In the genomic region with DNA sequence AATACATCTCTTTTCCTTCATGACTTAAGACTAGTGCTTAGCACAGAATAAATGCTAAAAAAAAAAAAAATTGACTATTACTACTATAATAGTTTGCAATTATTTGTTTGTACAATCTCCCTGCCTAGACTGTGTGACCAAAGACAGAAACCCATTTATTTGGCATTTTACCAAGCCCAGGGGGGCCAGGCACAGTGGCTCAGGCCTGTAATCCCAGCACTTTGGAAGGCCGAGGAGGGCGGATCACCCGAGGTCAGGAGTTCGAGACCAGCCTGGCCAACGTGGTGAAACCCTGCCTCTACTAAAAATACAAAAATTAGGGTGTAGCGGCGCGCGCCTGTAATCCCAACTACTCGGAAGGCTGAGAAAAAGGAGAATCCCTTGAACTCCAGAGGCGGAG, we compare ENCODE assay signal across 8 cellular contexts. TPM values are rescaled to one million over a fixed set of nuclear protein-coding genes. Genes with fewer than 3 reads are reported as not detected.
DNase-seq lines count a peak whose midpoint lies in the region; ATAC-seq and TF ChIP-seq lines count a peak whose summit lies in the region.
"Had no signal": no experiment of that assay in that cellular context is flagged by ENCODE, and none has a peak within 500 bp of the region (broad histone marks: within the 10 kb centered on the region; RNA-seq: fewer than 3 reads in every experiment).

No MANE protein-coding gene starts in this region.

- H4K20me1 ChIP-seq in GM23338 (replicated peaks; ENCODE audit: insufficient read depth), result peaks cover 11% of the 10 kb centered on the region; the same call in 1 of the 2 replicates
- H4K20me1 ChIP-seq in SU-DHL-6 (ENCODE audit: low read depth, low read length), result no peaks in the 10 kb centered on the region

- peaks cover 7% of the 10 kb centered on the region; the same call in 1 of the 2 replicates for H3K36me3 ChIP-seq in GM23338 (ENCODE audit: insufficient read depth)
- H3K36me3 ChIP-seq in SU-DHL-6 (ENCODE audit: low read length), result no peaks in the 10 kb centered on the region
- no peaks in the 10 kb centered on the region for H3K36me3 ChIP-seq in skeletal muscle tissue (ENCODE audit: control insufficient read depth in 3 of 3, insufficient read depth in 3 of 3, low read length in 3 of 3)

- H3K4me3 ChIP-seq in GM23338 (peak overlapping the region; percentile 96), SU-DHL-6 (ENCODE audit: insufficient read depth, low read length, poor library complexity, severe bottlenecking) (peak overlapping the region; percentile 82), fibroblast of villous mesenchyme (ENCODE audit: low read depth, low read length) (peak overlapping the region; percentile 99), skeletal muscle tissue (ENCODE audit: low read length in 3 of 3) (peak overlapping the region; percentile 41 to 96 (median 91))

- peaks cover 93% of the 10 kb centered on the region for H3K79me2 ChIP-seq in GM23338 (replicated peaks; ENCODE audit: insufficient read depth)
- peaks cover 93% of the 10 kb centered on the region for H3K79me2 ChIP-seq in SU-DHL-6 (ENCODE audit: insufficient read depth, low read length)

- H3K9me3 ChIP-seq in SU-DHL-6 (ENCODE audit: insufficient read depth, low read length) (no peaks in the 10 kb centered on the region), skeletal muscle tissue (ENCODE audit: control insufficient read depth in 3 of 3, low read length in 3 of 3) (no peaks in the 10 kb centered on the region)

- peaks cover 5% of the 10 kb centered on the region; the same call in 1 of the 2 replicates for H3F3A ChIP-seq in GM23338 (replicated peaks; ENCODE audit: low read depth)
- no peaks in the 10 kb centered on the region; the same call in 1 of the 2 replicates for H3F3A ChIP-seq in SU-DHL-6 (ENCODE audit: insufficient read depth)

- peak overlapping the region; percentile 95 for H3K4me3 Mint-ChIP-seq in GM23338

- peaks cover 8% of the 10 kb centered on the region for H3K27me3 Mint-ChIP-seq in GM23338 (ENCODE audit: insufficient read depth, low read depth, poor library complexity)

- H3K9me3 Mint-ChIP-seq in GM23338, result peaks cover 2% of the 10 kb centered on the region; the same call in 2 of the 3 replicates

- peak overlapping the region; percentile 79 for H3K27ac Mint-ChIP-seq in GM23338

- DNase-seq in GM23338 (ENCODE audit: low spot score) (no peak), fibroblast of villous mesenchyme (ENCODE audit: low read depth) (no peak), GM10266 (ENCODE audit: extremely low spot score) (no peak), pons (ENCODE audit: low spot score) (no peak)
- DNase-seq: NCI-H446 treated with DMSO at 0.1 percent for 48 hours had no signal

- peak overlapping the region; percentile 73 for H3K9ac ChIP-seq in SU-DHL-6 (ENCODE audit: low read length)
- H3K9ac ChIP-seq in skeletal muscle tissue (ENCODE audit: low read depth in 1 of 3, low read length in 3 of 3), result peak overlapping the region in 1 of 3 donors; percentile 87

- H3K27me3 ChIP-seq in GM23338 (ENCODE audit: insufficient read depth) (no peaks in the 10 kb centered on the region), SU-DHL-6 (ENCODE audit: low read length) (no peaks in the 10 kb centered on the region), skeletal muscle tissue (ENCODE audit: control insufficient read depth in 3 of 3, insufficient read depth in 3 of 3, low read length in 3 of 3) (no peaks in the 10 kb centered on the region)

- H3K4me2 ChIP-seq in GM23338, result peak overlapping the region; percentile 99
- peak overlapping the region; percentile 88 for H3K4me2 ChIP-seq in SU-DHL-6 (ENCODE audit: low read depth, low read length, poor library complexity, severe bottlenecking)

- no peak overlapping the region for H3K27ac ChIP-seq in GM23338 (ENCODE audit: low read depth)
- no peak overlapping the region; the same call in 1 of the 2 replicates for H3K27ac ChIP-seq in SU-DHL-6 (ENCODE audit: low read depth, low read length)
- no peak overlapping the region for H3K27ac ChIP-seq in skeletal muscle tissue (ENCODE audit: low read depth, low read length)

- ATAC-seq in GM23338, result no peak
- no peak for ATAC-seq in activated CD4-positive, CD25-positive, alpha-beta regulatory T cell treated with anti-CD3 and anti-CD28 coated beads, Interleukin-2, amount 50 U/mL, for 24 hours

- H2AFZ ChIP-seq in GM23338 (no peak overlapping the region), SU-DHL-6 (ENCODE audit: low read depth, low read length, severe bottlenecking) (no peak overlapping the region)

- peaks cover 28% of the 10 kb centered on the region for H3K4me1 ChIP-seq in GM23338 (ENCODE audit: insufficient read depth)
- peaks cover 20 to 41% (median 23%) of the 10 kb centered on the region in 3 donors for H3K4me1 ChIP-seq in skeletal muscle tissue (ENCODE audit: control insufficient read depth in 3 of 3, insufficient read depth in 3 of 3, low read length in 3 of 3)

- TF ChIP-seq CTCF in GM23338 (conservative IDR thresholded peaks at IDR 0.05; ENCODE audit: low read depth in 2 of 2) (no peak), SU-DHL-6 (IDR thresholded peaks at IDR 0.05; ENCODE audit: insufficient read depth, low read length, poor library complexity, severe bottlenecking) (no peak), fibroblast of villous mesenchyme (IDR thresholded peaks at IDR 0.05; ENCODE audit: insufficient read depth, low read depth, low read length) (no peak), GM10266 (IDR thresholded peaks at IDR 0.05; ENCODE audit: control insufficient read depth, insufficient read depth, low read depth, missing control alignments) (no peak)

- peaks cover 11% of the 10 kb centered on the region for H3K36me3 Mint-ChIP-seq in GM23338 (ENCODE audit: low read depth)

- no peaks in the 10 kb centered on the region for H3K9me2 ChIP-seq in GM23338 (ENCODE audit: insufficient read depth)
- H3K9me2 ChIP-seq in SU-DHL-6 (replicated peaks; ENCODE audit: insufficient read depth, low read length), result no peaks in the 10 kb centered on the region

- H3K4me1 Mint-ChIP-seq in GM23338, result peaks cover 35% of the 10 kb centered on the region

TF ChIP-seq in GM23338, 12 proteins besides CTCF, POLR2A, EP300 and RAD21:
- TF ChIP-seq POLR2AphosphoS5 (IDR thresholded peaks at IDR 0.05; ENCODE audit: low read depth), result no peak
- TF ChIP-seq CREB1 (CRISPR knock-in tag; IDR thresholded peaks at IDR 0.05; ENCODE audit: low read depth), result no peak
- TF ChIP-seq NANOG (IDR thresholded peaks at IDR 0.05; ENCODE audit: borderline replicate concordance), result no peak
- TF ChIP-seq EZH2phosphoT487 (IDR thresholded peaks at IDR 0.05; ENCODE audit: unreplicated experiment), result no peak
- TF ChIP-seq ZNF114 (CRISPR knock-in tag; IDR thresholded peaks at IDR 0.05), result no peak
- no peak for TF ChIP-seq ZNF331 (CRISPR knock-in tag; IDR thresholded peaks at IDR 0.05; ENCODE audit: low read depth)
- TF ChIP-seq, protein P1, sequence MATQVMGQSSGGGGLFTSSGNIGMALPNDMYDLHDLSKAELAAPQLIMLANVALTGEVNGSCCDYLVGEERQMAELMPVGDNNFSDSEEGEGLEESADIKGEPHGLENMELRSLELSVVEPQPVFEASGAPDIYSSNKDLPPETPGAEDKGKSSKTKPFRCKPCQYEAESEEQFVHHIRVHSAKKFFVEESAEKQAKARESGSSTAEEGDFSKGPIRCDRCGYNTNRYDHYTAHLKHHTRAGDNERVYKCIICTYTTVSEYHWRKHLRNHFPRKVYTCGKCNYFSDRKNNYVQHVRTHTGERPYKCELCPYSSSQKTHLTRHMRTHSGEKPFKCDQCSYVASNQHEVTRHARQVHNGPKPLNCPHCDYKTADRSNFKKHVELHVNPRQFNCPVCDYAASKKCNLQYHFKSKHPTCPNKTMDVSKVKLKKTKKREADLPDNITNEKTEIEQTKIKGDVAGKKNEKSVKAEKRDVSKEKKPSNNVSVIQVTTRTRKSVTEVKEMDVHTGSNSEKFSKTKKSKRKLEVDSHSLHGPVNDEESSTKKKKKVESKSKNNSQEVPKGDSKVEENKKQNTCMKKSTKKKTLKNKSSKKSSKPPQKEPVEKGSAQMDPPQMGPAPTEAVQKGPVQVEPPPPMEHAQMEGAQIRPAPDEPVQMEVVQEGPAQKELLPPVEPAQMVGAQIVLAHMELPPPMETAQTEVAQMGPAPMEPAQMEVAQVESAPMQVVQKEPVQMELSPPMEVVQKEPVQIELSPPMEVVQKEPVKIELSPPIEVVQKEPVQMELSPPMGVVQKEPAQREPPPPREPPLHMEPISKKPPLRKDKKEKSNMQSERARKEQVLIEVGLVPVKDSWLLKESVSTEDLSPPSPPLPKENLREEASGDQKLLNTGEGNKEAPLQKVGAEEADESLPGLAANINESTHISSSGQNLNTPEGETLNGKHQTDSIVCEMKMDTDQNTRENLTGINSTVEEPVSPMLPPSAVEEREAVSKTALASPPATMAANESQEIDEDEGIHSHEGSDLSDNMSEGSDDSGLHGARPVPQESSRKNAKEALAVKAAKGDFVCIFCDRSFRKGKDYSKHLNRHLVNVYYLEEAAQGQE (IDR thresholded peaks at IDR 0.05; ENCODE audit: unreplicated experiment), result no peak
- no peak for TF ChIP-seq EZH2 (IDR thresholded peaks at IDR 0.05; ENCODE audit: low read depth, unreplicated experiment)
- TF ChIP-seq, protein P2, sequence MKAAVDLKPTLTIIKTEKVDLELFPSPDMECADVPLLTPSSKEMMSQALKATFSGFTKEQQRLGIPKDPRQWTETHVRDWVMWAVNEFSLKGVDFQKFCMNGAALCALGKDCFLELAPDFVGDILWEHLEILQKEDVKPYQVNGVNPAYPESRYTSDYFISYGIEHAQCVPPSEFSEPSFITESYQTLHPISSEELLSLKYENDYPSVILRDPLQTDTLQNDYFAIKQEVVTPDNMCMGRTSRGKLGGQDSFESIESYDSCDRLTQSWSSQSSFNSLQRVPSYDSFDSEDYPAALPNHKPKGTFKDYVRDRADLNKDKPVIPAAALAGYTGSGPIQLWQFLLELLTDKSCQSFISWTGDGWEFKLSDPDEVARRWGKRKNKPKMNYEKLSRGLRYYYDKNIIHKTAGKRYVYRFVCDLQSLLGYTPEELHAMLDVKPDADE (IDR thresholded peaks at IDR 0.05), result no peak
- TF ChIP-seq JUNB (IDR thresholded peaks at IDR 0.05; ENCODE audit: unreplicated experiment), result no peak
- TF ChIP-seq STAT1 (IDR thresholded peaks at IDR 0.05; ENCODE audit: unreplicated experiment), result no peak
TF ChIP-seq in GM23338: peak in this region for 0.

RNA-seq across cellular contexts. Expression of a gene that starts 1.4 kb away (rescaled TPM):
- total RNA-seq in GM23338 (2014; rRNA removed; shearing (Covaris generic)), result 28.9 and 30.5 TPM in 2 replicates
- 20.1 and 22.4 TPM in 2 replicates for polyA plus RNA-seq in GM23338 (2016; fragmentation: Nextera tagmentation; extraction: Ambion mirVana)
- total RNA-seq in fibroblast of villous mesenchyme, result 22.9 and 34.1 TPM in 2 replicates
- 27.7 TPM for total RNA-seq in skeletal muscle tissue

RNA-seq across cellular contexts. Expression of a gene that starts 1.5 kb away (rescaled TPM):
- 22.7 and 35.0 TPM in 2 replicates for total RNA-seq in GM23338 (2014; rRNA removed; shearing (Covaris generic))
- polyA plus RNA-seq in GM23338 (2016; fragmentation: Nextera tagmentation; extraction: Ambion mirVana), result 38.1 and 41.2 TPM in 2 replicates
- total RNA-seq in fibroblast of villous mesenchyme (125 and 145 TPM in 2 replicates), skeletal muscle tissue (44.9 TPM)

RNA-seq across cellular contexts. Expression of a gene that starts 17.8 kb away (rescaled TPM):
- total RNA-seq in GM23338 (2014; rRNA removed; shearing (Covaris generic)), result 17.9 and 20.9 TPM in 2 replicates
- polyA plus RNA-seq in GM23338 (2016; fragmentation: Nextera tagmentation; extraction: Ambion mirVana), result 25.8 and 27.1 TPM in 2 replicates
- total RNA-seq in fibroblast of villous mesenchyme, result 1.9 and 5.2 TPM in 2 replicates
- 1.6 TPM for total RNA-seq in skeletal muscle tissue
